In the genomic region with DNA sequence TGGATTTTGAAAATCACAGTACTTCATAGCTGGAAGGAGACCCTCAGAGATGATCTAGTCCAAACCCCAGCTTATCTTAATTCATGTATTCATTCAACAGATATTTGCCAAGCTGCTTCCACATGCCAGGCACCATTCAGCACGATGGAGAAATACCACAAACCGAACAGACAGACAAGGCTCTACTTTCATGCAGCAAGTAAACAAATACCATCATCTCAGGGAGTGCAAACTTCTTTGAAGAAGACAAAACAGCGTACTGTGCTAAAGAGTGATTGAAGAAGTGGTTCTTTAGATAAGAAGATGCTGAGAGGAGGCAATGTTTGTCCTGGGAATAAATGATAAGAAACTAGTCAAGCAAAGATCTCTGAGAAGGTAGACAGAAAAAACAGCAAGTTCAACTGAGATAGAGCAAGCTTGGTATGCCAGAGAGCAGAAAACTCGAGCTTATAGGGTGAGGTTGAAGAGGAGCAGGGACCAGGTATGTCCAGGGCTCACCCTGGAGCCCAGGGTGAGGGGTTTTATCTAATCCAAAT, we compare ENCODE assay signal across 22 cellular contexts.
"Had no signal": no experiment of that assay in that cellular context is flagged by ENCODE, and none has a peak within 500 bp of the region (broad histone marks: within the 10 kb centered on the region; RNA-seq: fewer than 3 reads in every experiment).

No MANE protein-coding gene starts in this region.

- H3K4me3 ChIP-seq: adrenal gland, ascending aorta, cardiac muscle cell, heart left ventricle, right lobe of liver, transverse colon had no signal

- ATAC-seq: activated T-cell treated with anti-CD3 and anti-CD28 coated beads, Interleukin-2, amount 50 U/mL, for 72 hours; effector memory CD8-positive, alpha-beta T cell; heart left ventricle; left colon; natural killer cell treated with Interleukin-12 subunit alpha and Interleukin-12 subunit beta and Interleukin-15 and Interleukin-18, amount 100 ng/mL, for 72 hours; stimulated activated naive B cell treated with anti-CD40 and anti-IgM and Interleukin-4, amounts not matched to agents 10 μg/mL and 1 μg/mL and 100 μg/mL, for 72 hours had no signal

- DNase-seq: activated CD4-positive, alpha-beta T cell treated with anti-CD3 and anti-CD28 coated beads for 4 hours; activated CD4-positive, alpha-beta T cell treated with anti-CD3 and anti-CD28 coated beads, Interleukin-2, amount 50 U/mL, for 4 hours; activated effector memory CD4-positive, alpha-beta T cell treated with Interleukin-2 at 50 U/mL for 16 hours; activated naive CD4-positive, alpha-beta T cell treated with Interleukin-2 at 50 U/mL for 16 hours; activated T-cell treated with anti-CD3 and anti-CD28 coated beads for 4 hours; activated T-cell treated with anti-CD3 and anti-CD28 coated beads, Interleukin-2, amount 50 U/mL, for 72 hours; adrenal gland; cerebellar nuclear complex; cortex of kidney; effector memory CD8-positive, alpha-beta T cell; erythroblast; heart left ventricle; left colon; right lobe of liver; stimulated activated CD4-positive, alpha-beta T cell treated with anti-CD3 and anti-CD28 coated beads, Interleukin-12 subunit alpha, Interleukin-12 subunit beta, amount 100 ng/mL, for 4 hours; stimulated activated CD4-positive, alpha-beta T cell treated with anti-CD3 and anti-CD28 coated beads, Interleukin-4, amount 100 ng/mL, for 24 hours; stimulated activated naive B cell treated with anti-CD40 and anti-IgM and Interleukin-4, amounts not matched to agents 10 μg/mL and 1 μg/mL and 100 μg/mL, for 72 hours; transverse colon had no signal

- H3K27me3 ChIP-seq: adrenal gland, ascending aorta, cardiac muscle cell, heart left ventricle, right lobe of liver, transverse colon had no signal

- H3K36me3 ChIP-seq: adrenal gland, ascending aorta, cardiac muscle cell, heart left ventricle, right lobe of liver, transverse colon had no signal

- H3K27ac ChIP-seq: adrenal gland, ascending aorta, cardiac muscle cell, heart left ventricle, right lobe of liver, VCaP had no signal

- H3K4me1 ChIP-seq: adrenal gland, ascending aorta had no signal

- H3K9me3 ChIP-seq: adrenal gland, ascending aorta, heart left ventricle, right lobe of liver, transverse colon had no signal
